In the genomic region with DNA sequence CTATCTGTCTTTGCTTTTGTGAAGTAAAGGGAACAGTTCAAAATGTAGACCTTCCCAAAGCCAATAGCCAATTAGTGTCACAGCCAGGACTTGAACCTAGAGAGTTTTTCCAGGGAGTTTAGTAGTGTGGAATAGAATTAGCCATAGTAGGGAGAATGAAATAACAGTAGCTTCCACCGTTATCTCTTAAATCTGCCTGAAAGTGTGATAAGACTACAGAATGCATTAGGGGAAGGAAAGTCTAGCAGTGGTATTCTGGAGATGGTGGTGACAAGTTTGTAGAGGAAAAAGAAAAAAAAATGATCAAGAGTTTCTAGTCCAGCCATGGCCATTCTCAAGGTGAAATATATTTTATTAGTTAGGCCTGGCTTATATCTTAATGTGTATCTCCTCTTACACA, we compare ENCODE assay signal across 21 cellular contexts.
"Had no signal": no experiment of that assay in that cellular context is flagged by ENCODE, and none has a peak within 500 bp of the region (broad histone marks: within the 10 kb centered on the region; RNA-seq: fewer than 3 reads in every experiment).

No MANE protein-coding gene starts in this region.

- H3K27me3 ChIP-seq: foreskin keratinocyte, left lung, tibial artery had no signal

- H3K9me3 Mint-ChIP-seq: activated naive CD4-positive, alpha-beta T cell treated with anti-CD3 and anti-CD28 coated beads for 36 hours; activated T-cell treated with anti-CD3 and anti-CD28 coated beads, Interleukin-2, amount 50 U/mL, for 4 hours; activated T-helper 2 cell treated with anti-CD3 and anti-CD28 coated beads, Interferon-gamma antibody, Interleukin-2, Interleukin-4, amounts not matched to agents 10 μg/mL and 5 μg/mL and 100 μg/mL, durations not matched to agents 14 hours and 24 hours and 36 hours; brain; dendritic cell treated with granulocyte-macrophage colony-stimulating factor and Interleukin-4, amounts not matched to agents 40 ng/mL and 50 ng/mL, for 4 days; nephron progenitor cell; stimulated activated naive CD8-positive, alpha-beta T cell treated with anti-CD3 and anti-CD28 coated beads, Interleukin-15, Interleukin-2, amounts not matched to agents 100 ng/mL and 50 ng/mL, for 24 hours; WTC11 had no signal

- H3K27ac ChIP-seq: foreskin keratinocyte, left lung, parathyroid adenoma, tibial artery had no signal

- H3K4me1 ChIP-seq: parathyroid adenoma had no signal

- H3K4me3 Mint-ChIP-seq: activated CD4-positive, alpha-beta T cell treated with anti-CD3 and anti-CD28 coated beads for 36 hours; activated naive CD4-positive, alpha-beta T cell treated with anti-CD3 and anti-CD28 coated beads for 36 hours; activated T-cell treated with anti-CD3 and anti-CD28 coated beads, Interleukin-2, amount 50 U/mL, for 4 hours; brain; dendritic cell treated with granulocyte-macrophage colony-stimulating factor and Interleukin-4, amounts not matched to agents 40 ng/mL and 50 ng/mL, for 4 days; nephron progenitor cell; stimulated activated naive CD8-positive, alpha-beta T cell treated with anti-CD3 and anti-CD28 coated beads, Interleukin-15, Interleukin-2, amounts not matched to agents 100 ng/mL and 50 ng/mL, for 24 hours; WTC11 had no signal

- H3K27me3 Mint-ChIP-seq: activated CD4-positive, alpha-beta T cell treated with anti-CD3 and anti-CD28 coated beads for 36 hours; brain; dendritic cell treated with granulocyte-macrophage colony-stimulating factor and Interleukin-4, amounts not matched to agents 40 ng/mL and 50 ng/mL, for 4 days; stimulated activated naive CD8-positive, alpha-beta T cell treated with anti-CD3 and anti-CD28 coated beads, Interleukin-15, Interleukin-2, amounts not matched to agents 100 ng/mL and 50 ng/mL, for 24 hours had no signal

- H3K36me3 ChIP-seq: left lung, tibial artery had no signal

- ATAC-seq: activated CD4-positive, alpha-beta T cell treated with anti-CD3 and anti-CD28 coated beads for 36 hours; activated T-cell treated with anti-CD3 and anti-CD28 coated beads, Interleukin-2, amount 50 U/mL, for 4 hours; foreskin keratinocyte; left lung; right cardiac atrium; WTC11 had no signal

- H3K36me3 Mint-ChIP-seq: WTC11 had no signal

- H3K4me3 ChIP-seq: left lung, lung, tibial artery had no signal

- DNase-seq: activated CD4-positive, alpha-beta T cell treated with anti-CD3 and anti-CD28 coated beads for 36 hours; activated CD4-positive, alpha-beta T cell treated with anti-CD3 and anti-CD28 coated beads, Interleukin-2, amount 50 U/mL, for 4 hours; activated CD8-positive, alpha-beta memory T cell treated with anti-CD3 and anti-CD28 coated beads, Interleukin-2, amount 50 U/mL, for 48 hours; activated naive CD4-positive, alpha-beta T cell treated with anti-CD3 and anti-CD28 coated beads for 36 hours; activated T-cell treated with anti-CD3 and anti-CD28 coated beads, Interleukin-2, amount 50 U/mL, for 4 hours; aorta; effector CD4-positive, alpha-beta T cell; foreskin keratinocyte; left lung; nephron progenitor cell; right cardiac atrium; stimulated activated CD4-positive, alpha-beta T cell treated with anti-CD3 and anti-CD28 coated beads, Interleukin-12 subunit alpha, Interleukin-12 subunit beta, amount 100 ng/mL, for 4 hours; stimulated activated CD4-positive, alpha-beta T cell treated with anti-CD3 and anti-CD28 coated beads, Interleukin-1b, Interleukin-23, amount 100 ng/mL, for 48 hours; tibial artery had no signal

- H3K27ac Mint-ChIP-seq: activated CD4-positive, alpha-beta T cell treated with anti-CD3 and anti-CD28 coated beads for 36 hours; activated naive CD4-positive, alpha-beta T cell treated with anti-CD3 and anti-CD28 coated beads for 36 hours; activated T-helper 2 cell treated with anti-CD3 and anti-CD28 coated beads, Interferon-gamma antibody, Interleukin-2, Interleukin-4, amounts not matched to agents 10 μg/mL and 5 μg/mL and 100 μg/mL, durations not matched to agents 14 hours and 24 hours and 36 hours; brain; dendritic cell treated with granulocyte-macrophage colony-stimulating factor and Interleukin-4, amounts not matched to agents 40 ng/mL and 50 ng/mL, for 4 days; nephron progenitor cell; stimulated activated naive CD8-positive, alpha-beta T cell treated with anti-CD3 and anti-CD28 coated beads, Interleukin-15, Interleukin-2, amounts not matched to agents 100 ng/mL and 50 ng/mL, for 24 hours; WTC11 had no signal

- H3K9me3 ChIP-seq: left lung, tibial artery had no signal
